Comparison of ENCODE assay signal across 22 cellular contexts in genomic region chr14:105046891-105047282, GRCh38. TPM values are rescaled to one million over a fixed set of nuclear protein-coding genes. Genes with fewer than 3 reads are reported as not detected.
DNase-seq lines count a peak whose midpoint lies in the region; ATAC-seq and TF ChIP-seq lines count a peak whose summit lies in the region.
"Had no signal": no experiment of that assay in that cellular context is flagged by ENCODE, and none has a peak within 500 bp of the region (broad histone marks: within the 10 kb centered on the region; RNA-seq: fewer than 3 reads in every experiment).

No MANE protein-coding gene starts in this region.

- no peaks in the 10 kb centered on the region for H3K79me2 ChIP-seq in osteoblast (ENCODE audit: insufficient read depth, low read length)

- peaks cover 17% of the 10 kb centered on the region for H3K4me1 Mint-ChIP-seq in activated CD8-positive, alpha-beta T cell treated with anti-CD3 and anti-CD28 coated beads, Interleukin-2, amount 10 ng/mL, durations not matched to agents 7 days and 5 days (ENCODE audit: low read depth)
- H3K4me1 Mint-ChIP-seq in activated CD8-positive, alpha-beta T cell treated with anti-CD3 and anti-CD28 coated beads for 36 hours (ENCODE audit: low read depth) = peaks cover 16% of the 10 kb centered on the region

- ATAC-seq in activated CD8-positive, alpha-beta T cell treated with anti-CD3 and anti-CD28 coated beads, Interleukin-2, amount 10 ng/mL, durations not matched to agents 7 days and 5 days = no peak
- no peak for ATAC-seq in activated CD8-positive, alpha-beta T cell treated with anti-CD3 and anti-CD28 coated beads for 36 hours
- no peak for ATAC-seq in esophagus mucosa

- no peaks in the 10 kb centered on the region for H3K27me3 Mint-ChIP-seq in activated CD8-positive, alpha-beta T cell treated with anti-CD3 and anti-CD28 coated beads, Interleukin-2, amount 10 ng/mL, durations not matched to agents 7 days and 5 days (ENCODE audit: low read depth)
- H3K27me3 Mint-ChIP-seq in activated CD8-positive, alpha-beta T cell treated with anti-CD3 and anti-CD28 coated beads for 36 hours = peaks cover 9% of the 10 kb centered on the region
- H3K27me3 Mint-ChIP-seq: B cell had no signal

- TF ChIP-seq POLR2A in GM19099 (IDR thresholded peaks at IDR 0.05; ENCODE audit: extremely low read depth, insufficient read length, low read depth) (peak; percentile 12), adrenal gland (IDR thresholded peaks at IDR 0.05) (no peak)

- no peaks in the 10 kb centered on the region for H3K4me1 ChIP-seq in osteoblast (ENCODE audit: insufficient read depth, low read length)
- no peaks in the 10 kb centered on the region for H3K4me1 ChIP-seq in adrenal gland (replicated peaks in 1 of 2)

- H3K9me3 ChIP-seq in osteoblast (ENCODE audit: low read depth, low read length) (no peaks in the 10 kb centered on the region), adrenal gland (replicated peaks in 1 of 3) (no peaks in the 10 kb centered on the region)

- H2AFZ ChIP-seq in osteoblast (ENCODE audit: low read length) = no peak overlapping the region

- H3K4me3 Mint-ChIP-seq in activated CD8-positive, alpha-beta T cell treated with anti-CD3 and anti-CD28 coated beads, Interleukin-2, amount 10 ng/mL, durations not matched to agents 7 days and 5 days = no peak overlapping the region
- no peak overlapping the region for H3K4me3 Mint-ChIP-seq in activated CD8-positive, alpha-beta T cell treated with anti-CD3 and anti-CD28 coated beads for 36 hours
- H3K4me3 Mint-ChIP-seq: B cell; CD4-positive, alpha-beta memory T cell had no signal

- WGBS in adrenal gland, 4 donors = 78 to 90% (median 81%) methylated on average over 2 to 9 of the region's 9 CpGs; no CpG with 5 or more reads in 1 of the 4 donors

- TF ChIP-seq CTCF in activated CD8-positive, alpha-beta T cell treated with anti-CD3 and anti-CD28 coated beads for 36 hours (IDR thresholded peaks at IDR 0.05) = no peak
- TF ChIP-seq CTCF in osteoblast (IDR thresholded peaks at IDR 0.05; ENCODE audit: extremely low read depth, low read depth, low read length) = no peak
- no peak for TF ChIP-seq CTCF in adrenal gland (IDR thresholded peaks at IDR 0.05)

- no peak overlapping the region for H3K4me2 ChIP-seq in osteoblast (ENCODE audit: insufficient read depth, low read length)

- POLR2A ChIA-PET in activated CD8-positive, alpha-beta T cell treated with anti-CD3 and anti-CD28 coated beads, Interleukin-2, amount 10 ng/mL, durations not matched to agents 7 days and 5 days (lab: Charles Lee) = interaction anchor here (1.0 to 2.1 kb wide), 4 partner anchors 18 to 40 kb away, joined by 3 to 6 read pairs (median 4); partner anchors contain the start of gene GPR132
- POLR2A ChIA-PET in activated CD8-positive, alpha-beta T cell treated with anti-CD3 and anti-CD28 coated beads for 36 hours (lab: Charles Lee) = interaction anchor here (0.6 to 3.6 kb wide), 6 partner anchors 15 to 67 kb away, joined by 3 to 12 read pairs (median 4); partner anchors contain the start of gene CDCA4

- peak overlapping the region; percentile 15 for H3K27ac Mint-ChIP-seq in activated CD8-positive, alpha-beta T cell treated with anti-CD3 and anti-CD28 coated beads, Interleukin-2, amount 10 ng/mL, durations not matched to agents 7 days and 5 days
- H3K27ac Mint-ChIP-seq in activated CD8-positive, alpha-beta T cell treated with anti-CD3 and anti-CD28 coated beads for 36 hours = no peak overlapping the region
- H3K27ac Mint-ChIP-seq: CD4-positive, alpha-beta memory T cell had no signal

- H3K27ac ChIP-seq in osteoblast (ENCODE audit: low read depth, low read length) (no peak overlapping the region), adrenal gland (no peak overlapping the region)
- H3K27ac ChIP-seq: 22Rv1 had no signal

- DNase-seq in activated CD8-positive, alpha-beta T cell treated with anti-CD3 and anti-CD28 coated beads, Interleukin-2, amount 10 ng/mL, durations not matched to agents 7 days and 5 days = no peak
- DNase-seq in activated CD8-positive, alpha-beta T cell treated with anti-CD3 and anti-CD28 coated beads for 36 hours = no peak
- DNase-seq in islet precursor cell (peak; percentile 47), osteoblast (ENCODE audit: insufficient read length, low spot score, missing footprints) (peak; percentile 57), NCI-H345 treated with DMSO at 0.1 percent for 48 hours (lab: John Stamatoyannopoulos, UW; ENCODE audit: unreplicated experiment) (no peak), adrenal gland (no peak)
- DNase-seq: CD4-positive, alpha-beta memory T cell; DMS153; GDM1; NCI-H1417; NCI-H187; NCI-H2107; NCI-H2227 treated with DMSO at 0.1 percent for 48 hours; NCI-H524; SHP77 had no signal

- H3K9me3 Mint-ChIP-seq in activated CD8-positive, alpha-beta T cell treated with anti-CD3 and anti-CD28 coated beads, Interleukin-2, amount 10 ng/mL, durations not matched to agents 7 days and 5 days (ENCODE audit: insufficient read depth) = no peaks in the 10 kb centered on the region
- H3K9me3 Mint-ChIP-seq in activated CD8-positive, alpha-beta T cell treated with anti-CD3 and anti-CD28 coated beads for 36 hours = no peaks in the 10 kb centered on the region
- H3K9me3 Mint-ChIP-seq: CD4-positive, alpha-beta memory T cell had no signal

- CTCF ChIA-PET in activated CD8-positive, alpha-beta T cell treated with anti-CD3 and anti-CD28 coated beads, Interleukin-2, amount 10 ng/mL, durations not matched to agents 7 days and 5 days (lab: Charles Lee) = interaction anchor here (0.9 to 6.7 kb wide), 15 partner anchors 11 to 443 kb away, joined by 4 to 92 read pairs (median 13); partner anchors contain the start of genes CDCA4 and GPR132
- CTCF ChIA-PET in activated CD8-positive, alpha-beta T cell treated with anti-CD3 and anti-CD28 coated beads for 36 hours (lab: Charles Lee) = interaction anchor here (0.9 to 6.3 kb wide), 18 partner anchors 11 to 151 kb away, joined by 4 to 87 read pairs (median 14); partner anchors contain the start of genes CDCA4, CLBA1 and GPR132

- H3K36me3 Mint-ChIP-seq in activated CD8-positive, alpha-beta T cell treated with anti-CD3 and anti-CD28 coated beads, Interleukin-2, amount 10 ng/mL, durations not matched to agents 7 days and 5 days (ENCODE audit: low read depth) = peaks cover 21% of the 10 kb centered on the region
- H3K36me3 Mint-ChIP-seq in activated CD8-positive, alpha-beta T cell treated with anti-CD3 and anti-CD28 coated beads for 36 hours (ENCODE audit: low read depth) = peaks cover 17% of the 10 kb centered on the region

- no peaks in the 10 kb centered on the region for H3K36me3 ChIP-seq in osteoblast (ENCODE audit: insufficient read depth, low read length)
- H3K36me3 ChIP-seq in adrenal gland (replicated peaks in 1 of 2) = no peaks in the 10 kb centered on the region

- H3K27me3 ChIP-seq in osteoblast (ENCODE audit: insufficient read depth, low read length) = no peaks in the 10 kb centered on the region
- peaks cover 10% of the 10 kb centered on the region for H3K27me3 ChIP-seq in adrenal gland

- H3K4me3 ChIP-seq in osteoblast (ENCODE audit: insufficient read depth, low read length) (no peak overlapping the region), adrenal gland (no peak overlapping the region)

- no peaks in the 10 kb centered on the region for H4K20me1 ChIP-seq in osteoblast (ENCODE audit: insufficient read depth, low read length)

- intact Hi-C loops in activated CD8-positive, alpha-beta T cell treated with anti-CD3 and anti-CD28 coated beads for 36 hours (cut with micrococcal nuclease) = no loop called here
- intact Hi-C loops in adrenal gland (cut with DNase I) = loop anchor here (2.0 to 5.0 kb wide), 3 partner anchors 70 to 150 kb away; partner anchors contain the start of gene AHNAK2 (in 1 of the 2)

RNA-seq across cellular contexts. Expression of gene GPR132, which starts 18.3 kb away (rescaled TPM):
- total RNA-seq in activated CD8-positive, alpha-beta T cell treated with anti-CD3 and anti-CD28 coated beads, Interleukin-2, amount 10 ng/mL, durations not matched to agents 7 days and 5 days = 10 to 100 TPM; 35.7 to 40.4 TPM
- total RNA-seq in activated CD8-positive, alpha-beta T cell treated with anti-CD3 and anti-CD28 coated beads for 36 hours = 10 to 100 TPM; 15.1 to 16.4 TPM
- total RNA-seq in osteoblast = under 0.01 TPM in 2 replicates
- total RNA-seq in esophagus mucosa = 0.36 TPM
- total RNA-seq in adrenal gland = 10 to 100 TPM in 1 of 8 donors, 1 to 10 TPM in 6, under 1 TPM in 1; 0.48 to 11.7 (median 2.0) TPM
- 1 to 10 TPM in 1 of 3 donors, under 1 TPM in 2; 0.57 to 1.8 (median 0.91) TPM for polyA plus RNA-seq in adrenal gland
- total RNA-seq: H1, HT-29, M059J had no signal

RNA-seq across cellular contexts. Expression of gene CDCA4, which starts 26.0 kb away (rescaled TPM):
- total RNA-seq in activated CD8-positive, alpha-beta T cell treated with anti-CD3 and anti-CD28 coated beads, Interleukin-2, amount 10 ng/mL, durations not matched to agents 7 days and 5 days = 10 to 100 TPM; 59.9 to 62.3 TPM
- 10 to 100 TPM; 59.4 to 63.5 TPM for total RNA-seq in activated CD8-positive, alpha-beta T cell treated with anti-CD3 and anti-CD28 coated beads for 36 hours
- total RNA-seq in osteoblast (13.3 and 13.8 TPM in 2 replicates), esophagus mucosa (21.8 TPM), adrenal gland (1 to 10 TPM in 7 of 8 donors, under 1 TPM in 1; 0.66 to 6.1 (median 3.9) TPM)
- 1 to 10 TPM; 1.9 to 6.8 (median 4.9) TPM for polyA plus RNA-seq in adrenal gland

Comparison
In these comparisons a context has a peak if more than half of its experiments do, and no peak if none do; other contexts are left out.
1. DNase-seq: peak in islet precursor cell (single experiment) and osteoblast (single experiment); none in activated CD8-positive, alpha-beta T cell treated with anti-CD3 and anti-CD28 coated beads, Interleukin-2, amount 10 ng/mL, durations not matched to agents 7 days and 5 days (single experiment), activated CD8-positive, alpha-beta T cell treated with anti-CD3 and anti-CD28 coated beads for 36 hours (single experiment), NCI-H345 treated with DMSO at 0.1 percent for 48 hours (single experiment) and adrenal gland (0 of 7).